In genomic region chr11:4048340-4048739, GRCh38 we compare ENCODE assay signal across 28 cellular contexts. TPM values are rescaled to one million over a fixed set of nuclear protein-coding genes. Genes with fewer than 3 reads are reported as not detected.
DNase-seq lines count a peak whose midpoint lies in the region; ATAC-seq, FAIRE-seq and TF ChIP-seq lines count a peak whose summit lies in the region.
"Had no signal": no experiment of that assay in that cellular context is flagged by ENCODE, and none has a peak within 500 bp of the region (broad histone marks: within the 10 kb centered on the region; RNA-seq: fewer than 3 reads in every experiment).

No MANE protein-coding gene starts in this region.

- no peaks in the 10 kb centered on the region for H3K79me2 ChIP-seq in GM12878 (ENCODE audit: control insufficient read depth, insufficient read depth, low read length)

- no peaks in the 10 kb centered on the region for H3K27me3 Mint-ChIP-seq in MCF 10A (ENCODE audit: insufficient read depth, unreplicated experiment)
- H3K27me3 Mint-ChIP-seq: activated naive CD4-positive, alpha-beta T cell treated with anti-CD3 and anti-CD28 coated beads, Interleukin-2, amount 50 U/mL, for 24 hours; dendritic cell treated with granulocyte-macrophage colony-stimulating factor and Interleukin-4, amounts not matched to agents 40 ng/mL and 50 ng/mL, for 4 days had no signal

- H3K4me3 Mint-ChIP-seq in MCF 10A (ENCODE audit: unreplicated experiment), result no peak overlapping the region
- H3K4me3 Mint-ChIP-seq: activated naive CD4-positive, alpha-beta T cell treated with anti-CD3 and anti-CD28 coated beads, Interleukin-2, amount 50 U/mL, for 24 hours; dendritic cell treated with granulocyte-macrophage colony-stimulating factor and Interleukin-4, amounts not matched to agents 40 ng/mL and 50 ng/mL, for 4 days had no signal

- H3K4me1 Mint-ChIP-seq in MCF 10A (ENCODE audit: insufficient read depth, unreplicated experiment), result peaks cover 24% of the 10 kb centered on the region

- in situ Hi-C loops in GM12878 (cut with MboI), result no loop called here

- H4K20me1 ChIP-seq in GM12878 (ENCODE audit: control insufficient read depth, insufficient read depth), result no peaks in the 10 kb centered on the region

- no peak overlapping the region for H2AFZ ChIP-seq in GM12878 (ENCODE audit: control insufficient read depth, low read depth, low read length)

- H3K27me3 ChIP-seq in GM12878 (replicated peaks in 1 of 2; ENCODE audit: control insufficient read depth in 2 of 2, insufficient read depth in 2 of 2, low read length in 1 of 2) (no peaks in the 10 kb centered on the region), right cardiac atrium (ENCODE audit: control insufficient read depth, insufficient read depth) (no peaks in the 10 kb centered on the region)
- H3K27me3 ChIP-seq: BE2C, left lung had no signal

- H3K9ac ChIP-seq in GM12878 (ENCODE audit: control insufficient read depth, insufficient read depth, low read length), result no peak overlapping the region

- intact Hi-C loops in GM12878 (cut with micrococcal nuclease; ENCODE audit: unreplicated experiment) (no loop called here), MCF 10A (cut with micrococcal nuclease) (no loop called here), right cardiac atrium (cut with DNase I) (loop anchor here in 1 of 4 donors (10.0 kb wide), 1 partner anchor 94 kb away; no protein-coding TSS in a partner anchor)

- TF ChIP-seq RAD21 in A549 (conservative IDR thresholded peaks at IDR 0.05 in 1 of 2, IDR thresholded peaks at IDR 0.05 in 1 of 2) (no peak), GM12878 (IDR thresholded peaks at IDR 0.05; ENCODE audit: insufficient read depth, low read depth, low read length) (no peak)

- SMC1A ChIA-PET in GM12878 (lab: Charles Lee; ENCODE audit: uncharacterized antibody, unreplicated experiment), result interaction anchor here (0.8 to 1.3 kb wide), 2 partner anchors 16 to 182 kb away, joined by 3 read pairs; no protein-coding TSS in a partner anchor

- TF ChIP-seq EP300 in A549 (IDR thresholded peaks at IDR 0.05) (no peak), GM12878 (IDR thresholded peaks at IDR 0.05; ENCODE audit: borderline replicate concordance in 1 of 2, control insufficient read depth in 1 of 2, low read depth in 2 of 2, low read length in 2 of 2) (no peak)

- ATAC-seq in A549 (no peak), GM12878 (no peak), HG03460 (IDR thresholded peaks at IDR 0.05; ENCODE audit: unreplicated experiment) (no peak), right cardiac atrium (no peak)
- ATAC-seq: left lung, Panc1, sciatic nerve had no signal

- H3K4me2 ChIP-seq in A549 (no peak overlapping the region), GM12878 (ENCODE audit: control insufficient read depth, insufficient read depth) (no peak overlapping the region)

- H3K4me1 ChIP-seq in A549 (peaks cover 8% of the 10 kb centered on the region; the same call in 2 of the 3 replicates), GM12878 (ENCODE audit: control insufficient read depth, insufficient read depth, low read length) (no peaks in the 10 kb centered on the region), right cardiac atrium (ENCODE audit: control insufficient read depth, insufficient read depth, low read length) (peaks cover 7% of the 10 kb centered on the region)

- POLR2A ChIA-PET in A549 (lab: Yijun Ruan, JAX) (no interaction called here), GM12878 (lab: Charles Lee) (interaction anchor here (1.0 kb wide), 1 partner anchor 173 kb away, joined by 3 read pairs; no protein-coding TSS in a partner anchor), MCF 10A (lab: Yijun Ruan, JAX) (no interaction called here)

- no peaks in the 10 kb centered on the region for H3K9me3 Mint-ChIP-seq in MCF 10A (ENCODE audit: unreplicated experiment)
- H3K9me3 Mint-ChIP-seq: activated naive CD4-positive, alpha-beta T cell treated with anti-CD3 and anti-CD28 coated beads, Interleukin-2, amount 50 U/mL, for 24 hours; dendritic cell treated with granulocyte-macrophage colony-stimulating factor and Interleukin-4, amounts not matched to agents 40 ng/mL and 50 ng/mL, for 4 days had no signal

- TF ChIP-seq CTCF in A549 (IDR thresholded peaks at IDR 0.05) (no peak), GM12878 (IDR thresholded peaks at IDR 0.05 in 2 of 3, conservative IDR thresholded peaks at IDR 0.05 in 1 of 3; ENCODE audit: control insufficient read depth in 2 of 3, extremely low read depth in 1 of 3, insufficient read depth in 1 of 3, low read depth in 3 of 3, low read length in 3 of 3) (no peak), MCF 10A (IDR thresholded peaks at IDR 0.05; ENCODE audit: unreplicated experiment) (no peak)

- H3K9me3 ChIP-seq in A549 (no peaks in the 10 kb centered on the region), GM12878 (replicated peaks; ENCODE audit: control insufficient read depth, insufficient read depth, low read length) (no peaks in the 10 kb centered on the region; the same call in 2 of the 3 replicates), right cardiac atrium (ENCODE audit: control insufficient read depth, low read length) (no peaks in the 10 kb centered on the region)
- H3K9me3 ChIP-seq: BE2C, left lung had no signal

- BruUV-seq in GM12878 (replicated peaks; lab: Mats Ljungman, UMichigan), result no TSS peak
- BruUV-seq in MCF 10A (replicated peaks; lab: Mats Ljungman, UMichigan), result no TSS peak

- CTCF ChIA-PET in A549 (lab: Yijun Ruan, JAX) (interaction anchor here (0.6 to 4.1 kb wide), 5 partner anchors 19 to 242 kb away, joined by 3 to 26 read pairs (median 4); no protein-coding TSS in a partner anchor), GM12878 (lab: Yijun Ruan, JAX) (interaction anchor here (1.2 to 1.7 kb wide), 3 partner anchors 25 to 198 kb away, joined by 5 to 7 read pairs (median 5); no protein-coding TSS in a partner anchor), MCF 10A (lab: Yijun Ruan, JAX) (interaction anchor here (0.6 to 6.6 kb wide), 5 partner anchors 13 to 205 kb away, joined by 3 to 59 read pairs (median 15); partner anchors contain the start of gene STIM1)

- FAIRE-seq in A549 (lab: Jason Lieb, UNC), result no peak
- FAIRE-seq in GM12878 (lab: Jason Lieb, UNC), result no peak
- FAIRE-seq: GM12891 had no signal

- DNase-seq in A549 (ENCODE audit: low read depth in 1 of 2, low spot score in 1 of 2), result no peak
- peak; percentile 62 for DNase-seq in COLO829 (ENCODE audit: low spot score)
- DNase-seq in GM12878 (ENCODE audit: low read depth, low spot score), result no peak
- peak; percentile 26 for DNase-seq in kidney glomerular epithelial cell (lab: John Stamatoyannopoulos, UW)
- DNase-seq in MCF 10A (ENCODE audit: unreplicated experiment), result no peak
- DNase-seq in NCI-H2107 (lab: John Stamatoyannopoulos, UW), result no peak
- no peak for DNase-seq in right cardiac atrium
- DNase-seq: activated CD4-positive, alpha-beta T cell treated with anti-CD3 and anti-CD28 coated beads, Interleukin-2, amount 50 U/mL, for 48 hours; activated CD4-positive, CD25-positive, alpha-beta regulatory T cell treated with anti-CD3 and anti-CD28 coated beads, Interleukin-2, amount 50 U/mL, for 72 hours; aorta; BE2C; COR-L47; HCEC 1CT; Karpas-422; left lung; NCI-H446; NCI-H774; posterior cingulate gyrus; SHP77; stimulated activated CD4-positive, alpha-beta T cell treated with anti-CD3 and anti-CD28 coated beads, Interleukin-12 subunit alpha, Interleukin-12 subunit beta, amount 100 ng/mL, for 4 hours; stimulated activated CD4-positive, alpha-beta T cell treated with anti-CD3 and anti-CD28 coated beads, Interleukin-4, amount 100 ng/mL, for 1 hour; substantia nigra had no signal

- peaks cover 4% of the 10 kb centered on the region for H3K36me3 Mint-ChIP-seq in MCF 10A (ENCODE audit: insufficient read depth, unreplicated experiment)

- H3K27ac Mint-ChIP-seq in MCF 10A (ENCODE audit: low read depth, unreplicated experiment), result no peak overlapping the region
- H3K27ac Mint-ChIP-seq: activated naive CD4-positive, alpha-beta T cell treated with anti-CD3 and anti-CD28 coated beads, Interleukin-2, amount 50 U/mL, for 24 hours; dendritic cell treated with granulocyte-macrophage colony-stimulating factor and Interleukin-4, amounts not matched to agents 40 ng/mL and 50 ng/mL, for 4 days had no signal

- H3K4me3 ChIP-seq in A549 (no peak overlapping the region), GM12878 (no peak overlapping the region), right cardiac atrium (ENCODE audit: low read length) (no peak overlapping the region)
- H3K4me3 ChIP-seq: left lung had no signal

- H3K27ac ChIP-seq in A549, result no peak overlapping the region
- no peak overlapping the region for H3K27ac ChIP-seq in GM12878 (ENCODE audit: control insufficient read depth, insufficient read depth)
- no peak overlapping the region for H3K27ac ChIP-seq in right cardiac atrium (ENCODE audit: low read length)
- H3K27ac ChIP-seq: left lung had no signal

- no peak for TF ChIP-seq POLR2A in A549 (IDR thresholded peaks at IDR 0.05; ENCODE audit: low read length)
- no peak for TF ChIP-seq POLR2A in GM12878 (IDR thresholded peaks at IDR 0.05; ENCODE audit: low read depth, low read length)

- no peaks in the 10 kb centered on the region; a peak in 2 of 4 replicates for H3K36me3 ChIP-seq in GM12878 (ENCODE audit: control insufficient read depth in 2 of 2, insufficient read depth in 2 of 2, low read length in 1 of 2)
- H3K36me3 ChIP-seq: BE2C, left lung had no signal

- RAD21 ChIA-PET in GM12878 (lab: Charles Lee; ENCODE audit: unreplicated experiment), result interaction anchor here (1.1 to 1.4 kb wide), 2 partner anchors 193 to 194 kb away, joined by 3 read pairs; partner anchors contain the start of gene STIM1

RNA-seq across cellular contexts. Expression of gene RRM1, which starts 46.3 kb away (rescaled TPM):
- polyA plus RNA-seq in A549 (2011; rRNA removed) (120 and 136 TPM in 2 replicates), A549 (2017; fragmentation: RNase III; extraction: RNeasy Plus Mini Kit Qiagen cat#74134 plus additional on column Dnase treatment) (86.4 to 96.8 TPM (median 91.4 TPM) in 3 replicates), GM12878 (2011; rRNA removed) (120 and 130 TPM in 2 replicates), GM12878 (2014; fragmentation: Illumina TruSeq; extraction: Trizol) (156 and 181 TPM in 2 replicates), GM12878 (2014; fragmentation: Nextera tagmentation; extraction: Ambion mirVana) (100 to 1,000 TPM; 121 to 177 TPM), GM12878 (2014; rRNA removed) (76.0 and 94.0 TPM in 2 replicates), GM12878 (2016; fragmentation: Nextera tagmentation; extraction: Ambion mirVana) (100 to 1,000 TPM; 238 to 255 TPM), right cardiac atrium (11.9 TPM)
- 42.0 and 47.6 TPM in 2 replicates for polyA plus RNA-seq in A549 (2012; cell fraction: cytosol; rRNA removed)
- polyA plus RNA-seq in A549 (2012; cell fraction: nucleus; rRNA removed), result 61.2 and 77.2 TPM in 2 replicates
- 137 and 138 TPM in 2 replicates for polyA minus RNA-seq in A549 (2011; rRNA and poly(A)+ RNA removed)
- 73.9 and 79.2 TPM in 2 replicates for total RNA-seq in GM12878 (2013; cell fraction: nucleolus; rRNA removed)
- total RNA-seq in GM12878 (2014; rRNA removed) (119 and 133 TPM in 2 replicates), GM12878 (2014; rRNA removed; fragmentation: Illumina TruSeq; extraction: Trizol) (147 and 154 TPM in 2 replicates), GM12878 (2021) (140 and 141 TPM in 2 replicates), MCF 10A (2022) (44.7 and 86.1 TPM in 2 replicates), right cardiac atrium (10 to 100 TPM; 21.1 to 29.0 (median 26.9) TPM)
- 82.7 TPM for polyA plus RNA-seq in GM12878 (2011; ENCODE audit: low read depth)
- polyA plus RNA-seq in GM12878 (2011; cell fraction: cytosol; rRNA removed), result 106 and 112 TPM in 2 replicates
- polyA plus RNA-seq in GM12878 (2011; cell fraction: nucleus; rRNA removed), result 73.0 and 95.3 TPM in 2 replicates
- 78.7 and 85.6 TPM in 2 replicates for polyA plus RNA-seq in GM12878 (2012)
- 200 and 298 TPM in 2 replicates for polyA minus RNA-seq in GM12878 (2011; rRNA and poly(A)+ RNA removed)
- polyA minus RNA-seq in GM12878 (2011; cell fraction: cytosol; rRNA and poly(A)+ RNA removed), result 64.8 and 71.4 TPM in 2 replicates
- 31.4 and 47.4 TPM in 2 replicates for polyA minus RNA-seq in GM12878 (2011; cell fraction: nucleus; rRNA and poly(A)+ RNA removed)

Comparison
In these comparisons a context has a peak if more than half of its experiments do, and no peak if none do; other contexts are left out.
1. DNase-seq: peak in COLO829 (single experiment) and kidney glomerular epithelial cell (single experiment); none in A549 (0 of 2), GM12878 (single experiment), MCF 10A (single experiment), NCI-H2107 (single experiment) and right cardiac atrium (0 of 3).
2. Of the 24 proteins assayed by ChIP-seq in both GM12878 and A549: peak only in GM12878: JUNB; only in A549: none; in both: none; in neither: 23.